In the genomic region with DNA sequence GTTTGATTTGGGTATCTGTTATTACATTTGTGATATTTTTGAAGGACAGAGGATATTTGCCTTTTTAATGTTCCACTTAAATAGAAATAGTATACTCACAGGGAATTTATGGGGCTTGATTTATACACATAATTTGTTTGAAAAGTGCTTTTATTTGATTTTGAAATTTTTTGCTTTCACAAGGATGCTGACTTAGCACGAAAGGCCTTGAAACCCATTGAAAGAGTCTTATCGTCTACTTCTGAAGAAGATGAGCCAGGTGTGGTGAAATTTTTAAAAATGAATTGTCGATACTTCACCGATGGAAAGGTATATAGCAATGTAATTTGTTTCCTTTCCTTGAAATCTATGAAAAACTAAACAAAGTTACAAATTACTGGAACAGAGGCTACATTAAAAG, we compare ENCODE assay signal across 8 cellular contexts.
"Had no signal": no experiment of that assay in that cellular context is flagged by ENCODE, and none has a peak within 500 bp of the region (broad histone marks: within the 10 kb centered on the region; RNA-seq: fewer than 3 reads in every experiment).

No MANE protein-coding gene starts in this region.

- FAIRE-seq: HTR-8/SVneo had no signal

- H3K4me3 Mint-ChIP-seq: IgD-negative memory B cell had no signal

- H3K27ac Mint-ChIP-seq: IgD-negative memory B cell had no signal

- H3K4me2 ChIP-seq: KMS-11 had no signal

- H3K27ac ChIP-seq: HL-60, KMS-11 had no signal

- H3K9me3 Mint-ChIP-seq: IgD-negative memory B cell had no signal

- H3K9ac ChIP-seq: KMS-11 had no signal

- H3K27me3 Mint-ChIP-seq: IgD-negative memory B cell had no signal

- DNase-seq: IMR-90, Karpas-422, KBM-7, KG1 had no signal
